8 cellular contexts compared by ENCODE assay signal in the genomic region with DNA sequence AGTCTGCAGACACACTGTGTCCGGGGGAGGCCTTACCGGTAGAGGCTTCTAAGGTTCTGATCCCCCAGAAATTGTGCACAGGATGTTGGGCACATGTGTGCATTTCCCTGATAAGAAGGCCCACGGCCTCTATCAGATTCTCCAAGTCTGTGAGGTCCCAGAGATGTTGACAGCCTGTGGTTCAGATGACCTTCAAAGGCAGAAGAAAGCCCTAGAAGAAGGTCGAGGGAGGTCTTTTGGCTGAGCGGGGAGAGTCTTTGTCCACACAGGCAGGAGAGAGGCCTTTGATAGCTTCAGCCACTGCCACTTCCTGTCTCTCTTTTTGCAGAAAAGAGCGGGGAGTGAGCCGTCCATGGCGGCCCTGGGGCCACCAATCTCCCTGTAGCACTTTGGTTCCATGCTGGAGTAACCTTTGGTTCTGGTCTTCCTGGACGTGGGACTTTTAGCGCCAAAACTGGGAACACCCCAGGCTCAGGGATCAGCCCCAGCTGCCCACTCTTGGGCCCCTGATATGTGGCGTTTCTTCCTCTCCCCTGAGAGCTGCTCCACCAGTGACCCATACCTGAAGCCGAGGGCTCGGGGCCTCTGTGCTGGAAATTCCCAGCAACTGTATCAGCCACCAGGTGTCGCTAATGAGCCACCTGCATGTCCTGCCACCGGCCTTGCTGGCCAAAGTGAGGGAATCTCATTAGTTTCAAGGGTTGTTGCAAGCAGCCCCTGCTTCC. TPM values are rescaled to one million over a fixed set of nuclear protein-coding genes. Genes with fewer than 3 reads are reported as not detected.
DNase-seq lines count a peak whose midpoint lies in the region; ATAC-seq and TF ChIP-seq lines count a peak whose summit lies in the region.

No MANE protein-coding gene starts in this region.

- no peak for TF ChIP-seq POLR2A in stomach (IDR thresholded peaks at IDR 0.05)

- H3K9me3 Mint-ChIP-seq in neural crest cell: no peaks in the 10 kb centered on the region

- peak overlapping the region in 4 of 5 donors; percentile 67 to 78 (median 76) for H3K27ac ChIP-seq in stomach

- no peak for ATAC-seq in GM21619 (IDR thresholded peaks at IDR 0.05; ENCODE audit: unreplicated experiment)

- 42 to 46% (median 43%) methylated on average over 15 of the region's 15 CpGs for WGBS in stomach, 5 donors

- H3K36me3 ChIP-seq in stomach: peaks cover 21 to 58% (median 57%) of the 10 kb centered on the region in 4 donors

- H3K36me3 Mint-ChIP-seq in neural crest cell (ENCODE audit: low read depth): no peaks in the 10 kb centered on the region

- peaks cover 14% of the 10 kb centered on the region for H3K4me1 Mint-ChIP-seq in neural crest cell

- no peak overlapping the region for H3K4me3 Mint-ChIP-seq in neural crest cell

- H3K27me3 Mint-ChIP-seq in neural crest cell (ENCODE audit: low read depth): no peaks in the 10 kb centered on the region

- no peaks in the 10 kb centered on the region for H3K9me3 ChIP-seq in stomach

- H3K4me1 ChIP-seq in stomach: peaks cover 7 to 37% (median 22%) of the 10 kb centered on the region in 4 donors

- no peak overlapping the region for H3K4me3 ChIP-seq in fibroblast of the aortic adventitia (ENCODE audit: low read depth, low read length)
- H3K4me3 ChIP-seq in stomach: no peak overlapping the region

- intact Hi-C loops in stomach (cut with DNase I; ENCODE audit: low total_unique reads): loop anchor here (10.0 kb wide), 1 partner anchor 368 kb away; no protein-coding TSS in a partner anchor

- TF ChIP-seq EP300 in stomach (IDR thresholded peaks at IDR 0.05): no peak

- H3K27me3 ChIP-seq in stomach: no peaks in the 10 kb centered on the region

- DNase-seq in DMS153 (lab: John Stamatoyannopoulos, UW): peak; percentile 32
- DNase-seq in HK-2 (ENCODE audit: unreplicated experiment): peak; percentile 79
- DNase-seq in RPMI8226: peak; percentile 76
- peak; percentile 41 for DNase-seq in activated T-helper 1 cell treated with Interleukin-2 at 50 U/mL for 16 hours (ENCODE audit: low read depth)
- peak; percentile 75 for DNase-seq in fibroblast of the aortic adventitia (ENCODE audit: low read depth)
- peak; percentile 86 for DNase-seq in neural crest cell (ENCODE audit: low read depth, low spot score)
- DNase-seq in stomach: peak; percentile 86

- no peak overlapping the region for H3K27ac Mint-ChIP-seq in neural crest cell (ENCODE audit: unreplicated experiment)

- peak; percentile 97 for TF ChIP-seq CTCF in fibroblast of the aortic adventitia (IDR thresholded peaks at IDR 0.05; ENCODE audit: insufficient read depth, low read length)
- TF ChIP-seq CTCF in neural crest cell (conservative IDR thresholded peaks at IDR 0.05): peak; percentile 95
- TF ChIP-seq CTCF in stomach (IDR thresholded peaks at IDR 0.05): peak in 5 of 7 experiments; percentile 86 to 98 (median 90)

RNA-seq across cellular contexts. Expression of a gene that starts 28.1 kb away (rescaled TPM):
- total RNA-seq in fibroblast of the aortic adventitia (ENCODE audit: low replicate concordance) (0.90 and 5.4 TPM in 2 replicates), neural crest cell (0.84 and 2.1 TPM in 2 replicates), stomach (100 to 1,000 TPM in 1 of 5 donors, 10 to 100 TPM in 4; 59.8 to 123 (median 96.7) TPM)
- 100 to 1,000 TPM in 2 of 3 donors, 10 to 100 TPM in 1; 54.0 to 341 (median 120) TPM for polyA plus RNA-seq in stomach

Comparison
In these comparisons a context has a peak if more than half of its experiments do, and no peak if none do; other contexts are left out.
1. DNase-seq: peak in every context shown above with its lines; median percentile 86 in neural crest cell; 86 in stomach; 79 in HK-2; 76 in RPMI8226; 75 in fibroblast of the aortic adventitia; 41 in activated T-helper 1 cell treated with Interleukin-2 at 50 U/mL for 16 hours; 32 in DMS153.